Comparison of ENCODE assay signal across 1 cellular context in the genomic region with DNA sequence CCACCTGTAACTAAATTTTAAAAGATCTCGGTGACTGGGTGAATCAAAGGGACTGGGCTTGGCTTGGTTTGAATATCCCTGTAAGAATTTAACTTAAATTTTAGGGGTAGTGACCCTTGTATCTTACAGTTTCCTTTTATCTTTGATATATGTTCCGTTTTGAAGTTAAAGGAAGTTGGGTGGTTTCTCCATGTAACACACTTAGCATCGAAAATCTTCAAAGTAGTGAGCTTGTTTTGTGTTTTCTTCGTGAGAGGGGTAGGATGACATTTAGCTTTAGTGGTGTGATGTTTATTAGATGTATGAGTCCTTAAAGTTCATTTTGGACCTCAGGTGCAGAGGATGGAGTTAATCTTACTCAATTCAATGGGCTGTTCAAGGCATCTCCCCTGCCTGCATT.
TF ChIP-seq lines count a peak whose summit lies in the region.

No MANE protein-coding gene starts in this region.

TF ChIP-seq in GM23338, 12 proteins besides CTCF, POLR2A, EP300 and RAD21 (continued from another document):
- TF ChIP-seq, protein P1, sequence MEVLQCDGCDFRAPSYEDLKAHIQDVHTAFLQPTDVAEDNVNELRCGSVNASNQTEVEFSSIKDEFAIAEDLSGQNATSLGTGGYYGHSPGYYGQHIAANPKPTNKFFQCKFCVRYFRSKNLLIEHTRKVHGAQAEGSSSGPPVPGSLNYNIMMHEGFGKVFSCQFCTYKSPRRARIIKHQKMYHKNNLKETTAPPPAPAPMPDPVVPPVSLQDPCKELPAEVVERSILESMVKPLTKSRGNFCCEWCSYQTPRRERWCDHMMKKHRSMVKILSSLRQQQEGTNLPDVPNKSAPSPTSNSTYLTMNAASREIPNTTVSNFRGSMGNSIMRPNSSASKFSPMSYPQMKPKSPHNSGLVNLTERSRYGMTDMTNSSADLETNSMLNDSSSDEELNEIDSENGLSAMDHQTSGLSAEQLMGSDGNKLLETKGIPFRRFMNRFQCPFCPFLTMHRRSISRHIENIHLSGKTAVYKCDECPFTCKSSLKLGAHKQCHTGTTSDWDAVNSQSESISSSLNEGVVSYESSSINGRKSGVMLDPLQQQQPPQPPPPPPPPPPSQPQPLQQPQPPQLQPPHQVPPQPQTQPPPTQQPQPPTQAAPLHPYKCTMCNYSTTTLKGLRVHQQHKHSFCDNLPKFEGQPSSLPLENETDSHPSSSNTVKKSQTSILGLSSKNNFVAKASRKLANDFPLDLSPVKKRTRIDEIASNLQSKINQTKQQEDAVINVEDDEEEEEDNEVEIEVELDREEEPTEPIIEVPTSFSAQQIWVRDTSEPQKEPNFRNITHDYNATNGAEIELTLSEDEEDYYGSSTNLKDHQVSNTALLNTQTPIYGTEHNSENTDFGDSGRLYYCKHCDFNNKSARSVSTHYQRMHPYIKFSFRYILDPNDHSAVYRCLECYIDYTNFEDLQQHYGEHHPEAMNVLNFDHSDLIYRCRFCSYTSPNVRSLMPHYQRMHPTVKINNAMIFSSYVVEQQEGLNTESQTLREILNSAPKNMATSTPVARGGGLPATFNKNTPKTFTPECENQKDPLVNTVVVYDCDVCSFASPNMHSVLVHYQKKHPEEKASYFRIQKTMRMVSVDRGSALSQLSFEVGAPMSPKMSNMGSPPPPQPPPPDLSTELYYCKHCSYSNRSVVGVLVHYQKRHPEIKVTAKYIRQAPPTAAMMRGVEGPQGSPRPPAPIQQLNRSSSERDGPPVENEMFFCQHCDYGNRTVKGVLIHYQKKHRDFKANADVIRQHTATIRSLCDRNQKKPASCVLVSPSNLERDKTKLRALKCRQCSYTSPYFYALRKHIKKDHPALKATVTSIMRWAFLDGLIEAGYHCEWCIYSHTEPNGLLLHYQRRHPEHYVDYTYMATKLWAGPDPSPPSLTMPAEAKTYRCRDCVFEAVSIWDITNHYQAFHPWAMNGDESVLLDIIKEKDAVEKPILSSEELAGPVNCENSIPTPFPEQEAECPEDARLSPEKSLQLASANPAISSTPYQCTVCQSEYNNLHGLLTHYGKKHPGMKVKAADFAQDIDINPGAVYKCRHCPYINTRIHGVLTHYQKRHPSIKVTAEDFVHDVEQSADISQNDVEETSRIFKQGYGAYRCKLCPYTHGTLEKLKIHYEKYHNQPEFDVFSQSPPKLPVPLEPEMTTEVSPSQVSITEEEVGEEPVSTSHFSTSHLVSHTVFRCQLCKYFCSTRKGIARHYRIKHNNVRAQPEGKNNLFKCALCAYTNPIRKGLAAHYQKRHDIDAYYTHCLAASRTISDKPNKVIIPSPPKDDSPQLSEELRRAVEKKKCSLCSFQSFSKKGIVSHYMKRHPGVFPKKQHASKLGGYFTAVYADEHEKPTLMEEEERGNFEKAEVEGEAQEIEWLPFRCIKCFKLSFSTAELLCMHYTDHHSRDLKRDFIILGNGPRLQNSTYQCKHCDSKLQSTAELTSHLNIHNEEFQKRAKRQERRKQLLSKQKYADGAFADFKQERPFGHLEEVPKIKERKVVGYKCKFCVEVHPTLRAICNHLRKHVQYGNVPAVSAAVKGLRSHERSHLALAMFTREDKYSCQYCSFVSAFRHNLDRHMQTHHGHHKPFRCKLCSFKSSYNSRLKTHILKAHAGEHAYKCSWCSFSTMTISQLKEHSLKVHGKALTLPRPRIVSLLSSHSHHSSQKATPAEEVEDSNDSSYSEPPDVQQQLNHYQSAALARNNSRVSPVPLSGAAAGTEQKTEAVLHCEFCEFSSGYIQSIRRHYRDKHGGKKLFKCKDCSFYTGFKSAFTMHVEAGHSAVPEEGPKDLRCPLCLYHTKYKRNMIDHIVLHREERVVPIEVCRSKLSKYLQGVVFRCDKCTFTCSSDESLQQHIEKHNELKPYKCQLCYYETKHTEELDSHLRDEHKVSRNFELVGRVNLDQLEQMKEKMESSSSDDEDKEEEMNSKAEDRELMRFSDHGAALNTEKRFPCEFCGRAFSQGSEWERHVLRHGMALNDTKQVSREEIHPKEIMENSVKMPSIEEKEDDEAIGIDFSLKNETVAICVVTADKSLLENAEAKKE (CRISPR knock-in tag; IDR thresholded peaks at IDR 0.05), result no peak
- no peak for TF ChIP-seq JUNB (IDR thresholded peaks at IDR 0.05; ENCODE audit: unreplicated experiment)
